Comparison of ENCODE assay signal across 10 cellular contexts in the genomic region with DNA sequence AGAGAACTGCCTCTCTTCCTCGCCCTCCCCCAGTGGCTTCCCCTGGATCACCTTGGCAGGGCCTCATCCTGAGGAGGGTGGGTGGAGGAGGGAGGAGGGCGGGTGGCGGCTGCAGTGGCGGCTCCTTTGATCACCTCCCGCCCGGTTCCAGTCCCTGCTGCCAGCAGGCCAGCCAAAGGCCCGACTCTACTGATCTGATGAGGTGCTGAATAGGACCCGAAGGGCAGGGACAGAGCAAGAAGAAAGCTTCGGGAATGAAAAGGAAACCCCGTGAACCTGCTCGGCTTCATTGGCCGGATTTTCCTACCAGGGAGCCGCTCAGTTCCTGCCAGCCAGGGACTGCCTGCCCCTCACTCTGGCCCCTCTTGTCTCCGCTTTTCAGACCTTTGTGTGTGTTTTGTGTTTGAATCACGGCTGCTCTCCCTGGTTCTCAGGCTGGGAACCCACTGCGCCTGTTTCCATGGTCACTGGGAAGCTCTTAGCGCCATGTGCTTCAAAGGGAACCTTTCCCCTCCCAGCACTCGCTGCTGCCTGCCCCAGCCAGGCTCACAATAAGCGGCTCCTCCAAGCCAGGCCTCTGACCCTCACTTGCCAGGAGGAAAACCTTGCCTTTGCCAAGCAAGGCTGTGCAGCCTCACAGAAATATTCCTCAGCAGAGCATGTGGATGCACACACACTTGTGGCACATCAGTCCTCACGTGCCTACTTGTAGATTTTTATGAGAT. TPM values are rescaled to one million over a fixed set of nuclear protein-coding genes. Genes with fewer than 3 reads are reported as not detected.
DNase-seq lines count a peak whose midpoint lies in the region; ATAC-seq, FAIRE-seq and TF ChIP-seq lines count a peak whose summit lies in the region.
"Had no signal": no experiment of that assay in that cellular context is flagged by ENCODE, and none has a peak within 500 bp of the region (broad histone marks: within the 10 kb centered on the region; RNA-seq: fewer than 3 reads in every experiment).

No MANE protein-coding gene starts in this region.

- peaks cover 68% of the 10 kb centered on the region for H3K79me2 ChIP-seq in HepG2 (ENCODE audit: insufficient read depth, low read length)

- peak overlapping the region; percentile 75 for H3K9ac ChIP-seq in HepG2 (ENCODE audit: insufficient read depth, low read depth, low read length)

- POLR2A ChIA-PET in HepG2 (lab: Yijun Ruan, JAX) = interaction anchor here (0.6 to 4.8 kb wide), 25 partner anchors 10 to 221 kb away, joined by 3 to 37 read pairs (median 5); a partner anchor contains a TSS

- CTCF ChIA-PET in HepG2 (lab: Yijun Ruan, JAX; ENCODE audit: low intra/inter-chr PET ratio, low total read pairs) = no interaction called here

- H3K9me3 ChIP-seq in HepG2 (ENCODE audit: low read length) (no peaks in the 10 kb centered on the region), thoracic aorta (no peaks in the 10 kb centered on the region), SJCRH30 (replicated peaks) (no peaks in the 10 kb centered on the region)
- H3K9me3 ChIP-seq: A549 had no signal

- peak overlapping the region; percentile 90 for H3K4me2 ChIP-seq in HepG2 (ENCODE audit: low read depth, low read length)
- H3K4me2 ChIP-seq: A549 had no signal

- H3K27ac ChIP-seq in HepG2 (ENCODE audit: extremely low read length, insufficient read depth, low read length) (peak overlapping the region; percentile 89), thoracic aorta (peak overlapping the region; percentile 25 to 59), SJCRH30 (no peak overlapping the region)

- H3K27me3 ChIP-seq in HepG2 (ENCODE audit: control insufficient read depth in 1 of 2, insufficient read depth in 2 of 2, low read length in 2 of 2) (no peaks in the 10 kb centered on the region), thoracic aorta (replicated peaks; ENCODE audit: insufficient read depth) (no peaks in the 10 kb centered on the region), SJCRH30 (no peaks in the 10 kb centered on the region)

- 0 out of 4 replicates have a peak, but pooled peaks of 1 of the 2 experiments have one; percentile 8 for TF ChIP-seq POLR2A in HepG2 (IDR thresholded peaks at IDR 0.05; ENCODE audit: insufficient read depth in 1 of 2, low read depth in 2 of 2, low read length in 2 of 2)

- no peak overlapping the region for H3K4me3 ChIP-seq in choroid plexus epithelial cell (ENCODE audit: low read depth, low read length)
- H3K4me3 ChIP-seq in HepG2 (replicated peaks in 1 of 3; ENCODE audit: insufficient read depth in 1 of 3, low read depth in 2 of 3, low read length in 3 of 3) = peak overlapping the region; percentile 0 to 64 (median 51); a peak in 5 of 6 replicates
- H3K4me3 ChIP-seq in thoracic aorta = peak overlapping the region; percentile 7
- H3K4me3 ChIP-seq in SJCRH30 = no peak overlapping the region
- H3K4me3 ChIP-seq: A549 had no signal

- in situ Hi-C loops in HepG2 (cut with HindIII; ENCODE audit: extremely low pct_ligation_motif_present, low pct_unique_long_range_greater_than_20kb) = no loop called here

- no peak for TF ChIP-seq RAD21 in HepG2 (CRISPR knock-in tag; IDR thresholded peaks at IDR 0.05)

- H3K4me1 ChIP-seq in HepG2 (ENCODE audit: insufficient read depth, low read length) (peaks cover 97% of the 10 kb centered on the region), thoracic aorta (ENCODE audit: control insufficient read depth in 1 of 2, low read depth in 2 of 2) (peaks cover 19 to 65% of the 10 kb centered on the region in 2 donors), SJCRH30 (peaks cover 18% of the 10 kb centered on the region; the same call in 1 of the 2 replicates)

- DNase-seq in NCI-H146 (lab: John Stamatoyannopoulos, UW) (peak; percentile 35), NCI-H146 treated with DMSO at 0.1 percent for 48 hours (lab: John Stamatoyannopoulos, UW; ENCODE audit: unreplicated experiment) (no peak), choroid plexus epithelial cell (ENCODE audit: low read depth) (peak; percentile 45), HepG2 (ENCODE audit: low spot score) (peak; percentile 90), thoracic aorta (ENCODE audit: low spot score) (no peak), SJCRH30 (no peak)
- no peak for DNase-seq in activated CD4-positive, CD25-positive, alpha-beta regulatory T cell (lab: John Stamatoyannopoulos, UW)
- DNase-seq: OCI-M1 had no signal

- TF ChIP-seq EP300 in HepG2 (IDR thresholded peaks at IDR 0.05; ENCODE audit: low read depth in 2 of 2, low read length in 2 of 2) = peak in 1 of 2 experiments; percentile 71; a peak in 2 of 4 replicates
- TF ChIP-seq EP300 in HepG2 (CRISPR knock-in tag; IDR thresholded peaks at IDR 0.05; ENCODE audit: borderline replicate concordance) = no peak

- BruUV-seq in HepG2 (replicated peaks; lab: Mats Ljungman, UMichigan) = no TSS peak

- intact Hi-C loops in HepG2 (cut with micrococcal nuclease; ENCODE audit: unreplicated experiment) = loop anchor here (2.0 kb wide), 2 partner anchors 22 to 26 kb away; no protein-coding TSS in a partner anchor

- TF ChIP-seq CTCF in choroid plexus epithelial cell (conservative IDR thresholded peaks at IDR 0.05; ENCODE audit: low read depth, low read length) (no peak), HepG2 (CRISPR knock-in tag; IDR thresholded peaks at IDR 0.05) (no peak), thoracic aorta (IDR thresholded peaks at IDR 0.05) (no peak)

- peak; percentile 28 for FAIRE-seq in HepG2 (lab: Jason Lieb, UNC)
- FAIRE-seq: A549 had no signal

- H2AFZ ChIP-seq in HepG2 (ENCODE audit: low read length) = no peak overlapping the region

- H3K36me3 ChIP-seq in HepG2 (replicated peaks in 1 of 2; ENCODE audit: control insufficient read depth in 1 of 2, insufficient read depth in 2 of 2, low read length in 2 of 2) = peaks cover 3 to 11% of the 10 kb centered on the region in 2 experiments; a peak in 3 of 5 replicates
- no peaks in the 10 kb centered on the region for H3K36me3 ChIP-seq in thoracic aorta
- H3K36me3 ChIP-seq in SJCRH30 = no peaks in the 10 kb centered on the region

- peak; percentile 93 for ATAC-seq in HepG2
- no peak for ATAC-seq in thoracic aorta (ENCODE audit: insufficient number of reproducible peaks, low FRiP score, low read depth)
- ATAC-seq in HG03378 (IDR thresholded peaks at IDR 0.05; ENCODE audit: unreplicated experiment) = no peak
- ATAC-seq: A549 had no signal

- WGBS in HepG2 (ENCODE audit: low lambda C conversion rate) = 2% methylated on average over 16 of the region's 20 CpGs

- H4K20me1 ChIP-seq in HepG2 (ENCODE audit: insufficient read depth, low read length) = no peaks in the 10 kb centered on the region

TF ChIP-seq in HepG2, 621 proteins besides CTCF, POLR2A, EP300 and RAD21 (continues in another document):
- TF ChIP-seq, protein P1, sequence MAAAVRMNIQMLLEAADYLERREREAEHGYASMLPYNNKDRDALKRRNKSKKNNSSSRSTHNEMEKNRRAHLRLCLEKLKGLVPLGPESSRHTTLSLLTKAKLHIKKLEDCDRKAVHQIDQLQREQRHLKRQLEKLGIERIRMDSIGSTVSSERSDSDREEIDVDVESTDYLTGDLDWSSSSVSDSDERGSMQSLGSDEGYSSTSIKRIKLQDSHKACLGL (CRISPR knock-in tag; IDR thresholded peaks at IDR 0.05) = peak; percentile 82; the same call in 1 of the 2 replicates
- TF ChIP-seq NRL (CRISPR knock-in tag; IDR thresholded peaks at IDR 0.05; ENCODE audit: borderline replicate concordance) (0 out of 2 replicates have a peak, but pooled peaks have one; percentile 24), ZMYM3 (CRISPR knock-in tag; IDR thresholded peaks at IDR 0.05) (0 out of 2 replicates have a peak, but pooled peaks have one; percentile 34)

RNA-seq across cellular contexts. Expression of a gene that starts 56.8 kb away (rescaled TPM):
- total RNA-seq in HepG2 (2016; rRNA removed; fragmentation: Illumina TruSeq; extraction: Trizol) (not detected in 2 replicates), thoracic aorta (not detected)
- total RNA-seq in HepG2 (2016; cell fraction: cytosol; rRNA removed; fragmentation: Illumina TruSeq; extraction: Trizol; ENCODE audit: low read depth) = not detected in 2 replicates
- 0.19 TPM in 1 of 2 replicates, not detected in the other for total RNA-seq in HepG2 (2016; cell fraction: insoluble cytoplasmic fraction; rRNA removed; fragmentation: Illumina TruSeq; extraction: Trizol)
- total RNA-seq in HepG2 (2016; cell fraction: membrane; rRNA removed; fragmentation: Illumina TruSeq; extraction: Trizol) = not detected in 2 replicates
- total RNA-seq in HepG2 (2016; cell fraction: nucleus; rRNA removed; fragmentation: Illumina TruSeq; extraction: Trizol) = not detected in 2 replicates
- not detected in 2 replicates for polyA plus RNA-seq in HepG2 (2011; rRNA removed)
- polyA plus RNA-seq in HepG2 (2011; cell fraction: cytosol; rRNA removed) = not detected in 2 replicates
- polyA plus RNA-seq in HepG2 (2011; cell fraction: nucleus; rRNA removed) = not detected in 2 replicates
- not detected in 2 replicates for polyA plus RNA-seq in HepG2 (2012)
- polyA plus RNA-seq in HepG2 (2016; cell fraction: cytosol; fragmentation: Illumina TruSeq; extraction: Trizol; ENCODE audit: low read depth) = 0.25 TPM in 1 of 2 replicates, not detected in the other
- polyA plus RNA-seq in HepG2 (2016; cell fraction: insoluble cytoplasmic fraction; fragmentation: Illumina TruSeq; extraction: Trizol; ENCODE audit: low read depth) = not detected in 2 replicates
- polyA plus RNA-seq in HepG2 (2016; cell fraction: membrane; fragmentation: Illumina TruSeq; extraction: Trizol; ENCODE audit: low read depth) = not detected in 2 replicates
- polyA plus RNA-seq in HepG2 (2016; cell fraction: nucleus; fragmentation: Illumina TruSeq; extraction: Trizol; ENCODE audit: insufficient read depth, low read depth) = not detected in 2 replicates
- not detected in 2 replicates for polyA minus RNA-seq in HepG2 (2011; rRNA and poly(A)+ RNA removed; ENCODE audit: low replicate concordance)
- not detected in 2 replicates for polyA minus RNA-seq in HepG2 (2011; cell fraction: cytosol; rRNA and poly(A)+ RNA removed)
- polyA minus RNA-seq in HepG2 (2011; cell fraction: nucleus; rRNA and poly(A)+ RNA removed) = not detected in 2 replicates
- not detected in 2 replicates for total RNA-seq in SJCRH30 (2014; rRNA removed; shearing (Covaris generic))
- polyA plus RNA-seq: A549 had no signal

Comparison
In these comparisons a context has a peak if more than half of its experiments do, and no peak if none do; other contexts are left out.
1. DNase-seq: peak in NCI-H146 (single experiment), choroid plexus epithelial cell (single experiment) and HepG2 (single experiment); none in NCI-H146 treated with DMSO at 0.1 percent for 48 hours (single experiment), thoracic aorta (single experiment), activated CD4-positive, CD25-positive, alpha-beta regulatory T cell (0 of 4) and SJCRH30 (0 of 2).
2. H3K4me3 ChIP-seq: peak in HepG2 (3 of 3) and thoracic aorta (single experiment); none in choroid plexus epithelial cell (single experiment) and SJCRH30 (single experiment).